Comparison of ENCODE assay signal across 17 cellular contexts in genomic region chr14:96059519-96060135, GRCh38. TPM values are rescaled to one million over a fixed set of nuclear protein-coding genes. Genes with fewer than 3 reads are reported as not detected.
DNase-seq lines count a peak whose midpoint lies in the region; ATAC-seq and TF ChIP-seq lines count a peak whose summit lies in the region.
"Had no signal": no experiment of that assay in that cellular context is flagged by ENCODE, and none has a peak within 500 bp of the region (broad histone marks: within the 10 kb centered on the region; RNA-seq: fewer than 3 reads in every experiment).

No MANE protein-coding gene starts in this region.

- H3K9me3 Mint-ChIP-seq in brain (peaks cover 0 to 5% (median 0%) of the 10 kb centered on the region in 5 experiments), type B pancreatic cell (no peaks in the 10 kb centered on the region)
- H3K9me3 Mint-ChIP-seq: CD8-positive, alpha-beta T cell; GM23338 had no signal

- TF ChIP-seq CTCF in brain (conservative IDR thresholded peaks at IDR 0.05) (no peak), coronary artery (IDR thresholded peaks at IDR 0.05) (no peak), type B pancreatic cell (conservative IDR thresholded peaks at IDR 0.05) (no peak)

- no peak overlapping the region for H3K4me3 ChIP-seq in coronary artery
- H3K4me3 ChIP-seq: A549, GM23338 had no signal

- H3K27ac ChIP-seq in coronary artery, result no peak overlapping the region
- H3K27ac ChIP-seq: A549, C4-2B had no signal

- peak overlapping the region in 3 of 5 experiments; percentile 17 to 63 (median 32) for H3K27ac Mint-ChIP-seq in brain
- no peak overlapping the region for H3K27ac Mint-ChIP-seq in type B pancreatic cell
- H3K27ac Mint-ChIP-seq: CD8-positive, alpha-beta T cell; GM23338 had no signal

- peaks cover 26% of the 10 kb centered on the region for H3K36me3 Mint-ChIP-seq in brain
- H3K36me3 Mint-ChIP-seq in type B pancreatic cell, result peaks cover 12% of the 10 kb centered on the region
- H3K36me3 Mint-ChIP-seq: CD8-positive, alpha-beta T cell had no signal

- H3K4me1 Mint-ChIP-seq in brain (peaks cover 77% of the 10 kb centered on the region), type B pancreatic cell (ENCODE audit: unreplicated experiment) (peaks cover 45% of the 10 kb centered on the region)
- H3K4me1 Mint-ChIP-seq: GM23338 had no signal

- DNase-seq in coronary artery (ENCODE audit: low spot score) (peak; percentile 68), left lobe of liver (ENCODE audit: low spot score) (peak; percentile 19), type B pancreatic cell (ENCODE audit: extremely low spot score, unreplicated experiment) (peak; percentile 43), DMS53 treated with DMSO at 0.1 percent for 48 hours (lab: John Stamatoyannopoulos, UW; ENCODE audit: unreplicated experiment) (no peak)
- DNase-seq: BE2C, COR-L47, DMS153, GF-D8, H7, IMR-90 had no signal

- no peak overlapping the region for H3K4me3 Mint-ChIP-seq in brain
- no peak overlapping the region for H3K4me3 Mint-ChIP-seq in type B pancreatic cell
- H3K4me3 Mint-ChIP-seq: CD8-positive, alpha-beta T cell; GM23338 had no signal

- H3K27me3 Mint-ChIP-seq in brain (no peaks in the 10 kb centered on the region), type B pancreatic cell (no peaks in the 10 kb centered on the region)

- no peak for ATAC-seq in left lobe of liver
- no peak for ATAC-seq in GM21390 (IDR thresholded peaks at IDR 0.05; ENCODE audit: unreplicated experiment)
- ATAC-seq: A549; CD8-positive, alpha-beta T cell had no signal

RNA-seq across cellular contexts. Expression of gene C14orf132, which starts 20.5 kb away (rescaled TPM):
- polyA plus RNA-seq in brain (ENCODE audit: insufficient read depth, low read depth, low replicate concordance), result 69.2 TPM
- total RNA-seq in left lobe of liver (4.7 TPM), type B pancreatic cell (ENCODE audit: low replicate concordance) (29.2 and 57.4 TPM in 2 replicates)
- total RNA-seq: HT-29 had no signal
